7 cellular contexts compared by ENCODE assay signal in genomic region chr19:48965806-48966540, GRCh38. TPM values are rescaled to one million over a fixed set of nuclear protein-coding genes. Genes with fewer than 3 reads are reported as not detected.
DNase-seq lines count a peak whose midpoint lies in the region; ATAC-seq and TF ChIP-seq lines count a peak whose summit lies in the region.

No MANE protein-coding gene starts in this region.

- 9 to 14% methylated on average over 36 of the region's 36 CpGs for WGBS in lung, 2 donors

- ATAC-seq in HG03460 (IDR thresholded peaks at IDR 0.05; ENCODE audit: unreplicated experiment) (peak; percentile 26), lung (ENCODE audit: insufficient read depth, low FRiP score) (peak; percentile 51)
- ATAC-seq in activated CD8-positive, alpha-beta T cell treated with anti-CD3 and anti-CD28 coated beads, Interleukin-2, amount 10 ng/mL, durations not matched to agents 7 days and 5 days: peak; percentile 52

- peaks cover 4 to 19% of the 10 kb centered on the region in 2 donors for H3K36me3 ChIP-seq in lung (ENCODE audit: control insufficient read depth in 2 of 2, insufficient read depth in 2 of 2, low read length in 2 of 2)

- DNase-seq in NCI-H82 (lab: John Stamatoyannopoulos, UW) (peak; percentile 96), ecto neural progenitor cell (ENCODE audit: low spot score) (peak; percentile 91), lung (ENCODE audit: low spot score) (peak; percentile 91)
- peak; percentile 95 for DNase-seq in activated CD8-positive, alpha-beta T cell treated with anti-CD3 and anti-CD28 coated beads, Interleukin-2, amount 10 ng/mL, durations not matched to agents 7 days and 5 days
- peak; percentile 77 to 87 (median 80) for DNase-seq in stimulated activated CD4-positive, alpha-beta T cell treated with anti-CD3 and anti-CD28 coated beads, TNF-alpha, amount 100 ng/mL, for 4 hours (ENCODE audit: low read depth in 3 of 3)

- peak overlapping the region; percentile 88 for H3K4me3 ChIP-seq in lung

- peak overlapping the region; percentile 96 for H3K4me3 Mint-ChIP-seq in activated CD8-positive, alpha-beta T cell treated with anti-CD3 and anti-CD28 coated beads, Interleukin-2, amount 10 ng/mL, durations not matched to agents 7 days and 5 days

- H3K27ac ChIP-seq in lung (ENCODE audit: low read depth in 1 of 2, low read length in 1 of 2): peak overlapping the region; percentile 79 to 81

- POLR2A ChIA-PET in activated CD8-positive, alpha-beta T cell treated with anti-CD3 and anti-CD28 coated beads, Interleukin-2, amount 10 ng/mL, durations not matched to agents 7 days and 5 days (lab: Charles Lee): interaction anchor here (0.5 to 5.4 kb wide), 8 partner anchors 9 to 562 kb away, joined by 3 to 54 read pairs (median 4); partner anchors contain the start of genes BAX, NUCB1, PPP1R15A and RCN3

- no peaks in the 10 kb centered on the region for H3K27me3 Mint-ChIP-seq in activated CD8-positive, alpha-beta T cell treated with anti-CD3 and anti-CD28 coated beads, Interleukin-2, amount 10 ng/mL, durations not matched to agents 7 days and 5 days (ENCODE audit: low read depth)

- CTCF ChIA-PET in activated CD8-positive, alpha-beta T cell treated with anti-CD3 and anti-CD28 coated beads, Interleukin-2, amount 10 ng/mL, durations not matched to agents 7 days and 5 days (lab: Charles Lee): interaction anchor here (1.3 to 3.8 kb wide), 4 partner anchors 27 to 171 kb away, joined by 4 to 23 read pairs (median 6); partner anchors contain the start of genes DHDH, GYS1 and RUVBL2

- peaks cover 72% of the 10 kb centered on the region for H3K4me1 Mint-ChIP-seq in activated CD8-positive, alpha-beta T cell treated with anti-CD3 and anti-CD28 coated beads, Interleukin-2, amount 10 ng/mL, durations not matched to agents 7 days and 5 days (ENCODE audit: low read depth)

- peak; percentile 42 for TF ChIP-seq POLR2A in GM18526 (IDR thresholded peaks at IDR 0.05; ENCODE audit: extremely low read depth, insufficient read length)

- no peaks in the 10 kb centered on the region for H3K9me3 Mint-ChIP-seq in activated CD8-positive, alpha-beta T cell treated with anti-CD3 and anti-CD28 coated beads, Interleukin-2, amount 10 ng/mL, durations not matched to agents 7 days and 5 days (ENCODE audit: insufficient read depth)

- H3K4me1 ChIP-seq in lung (ENCODE audit: control insufficient read depth in 2 of 2, insufficient read depth in 2 of 2, low read length in 2 of 2): peaks cover 5% of the 10 kb centered on the region in 2 donors

- no peaks in the 10 kb centered on the region for H3K9me3 ChIP-seq in lung (ENCODE audit: control insufficient read depth in 2 of 2, insufficient read depth in 1 of 2, low read length in 1 of 2)

- peak overlapping the region; percentile 96 for H3K27ac Mint-ChIP-seq in activated CD8-positive, alpha-beta T cell treated with anti-CD3 and anti-CD28 coated beads, Interleukin-2, amount 10 ng/mL, durations not matched to agents 7 days and 5 days

- H3K27me3 ChIP-seq in lung (ENCODE audit: control insufficient read depth, insufficient read depth): no peaks in the 10 kb centered on the region

- peaks cover 58% of the 10 kb centered on the region for H3K36me3 Mint-ChIP-seq in activated CD8-positive, alpha-beta T cell treated with anti-CD3 and anti-CD28 coated beads, Interleukin-2, amount 10 ng/mL, durations not matched to agents 7 days and 5 days (ENCODE audit: low read depth)

- TF ChIP-seq CTCF in lung (IDR thresholded peaks at IDR 0.05; ENCODE audit: control extremely low read depth, extremely low read depth): no peak

RNA-seq across cellular contexts. Expression of gene FTL, which starts 0.9 kb away (rescaled TPM):
- total RNA-seq in activated CD8-positive, alpha-beta T cell treated with anti-CD3 and anti-CD28 coated beads, Interleukin-2, amount 10 ng/mL, durations not matched to agents 7 days and 5 days: 1,000 to 10,000 TPM in 1 of 2 experiments, 100 to 1,000 TPM in 1; 971 to 1,027 TPM
- 1,000 to 10,000 TPM; 2,880 to 6,540 TPM for total RNA-seq in lung
- over 10,000 TPM; 17,775 to 22,369 TPM for polyA plus RNA-seq in lung

RNA-seq across cellular contexts. Expression of gene BAX, which starts 11.3 kb away (rescaled TPM):
- total RNA-seq in activated CD8-positive, alpha-beta T cell treated with anti-CD3 and anti-CD28 coated beads, Interleukin-2, amount 10 ng/mL, durations not matched to agents 7 days and 5 days: 100 to 1,000 TPM; 336 to 350 TPM
- total RNA-seq in lung: 100 to 1,000 TPM in 1 of 2 donors, 10 to 100 TPM in 1; 25.9 to 109 TPM
- 100 to 1,000 TPM in 1 of 2 donors, 10 to 100 TPM in 1; 99.0 to 121 TPM for polyA plus RNA-seq in lung

RNA-seq across cellular contexts. Expression of gene GYS1, which starts 27.1 kb away (rescaled TPM):
- 10 to 100 TPM; 54.7 to 57.9 TPM for total RNA-seq in activated CD8-positive, alpha-beta T cell treated with anti-CD3 and anti-CD28 coated beads, Interleukin-2, amount 10 ng/mL, durations not matched to agents 7 days and 5 days
- 10 to 100 TPM; 34.1 to 49.7 TPM for total RNA-seq in lung
- polyA plus RNA-seq in lung: 10 to 100 TPM; 22.7 to 29.7 TPM

RNA-seq across cellular contexts. Expression of gene RUVBL2, which starts 27.7 kb away (rescaled TPM):
- 100 to 1,000 TPM; 105 to 106 TPM for total RNA-seq in activated CD8-positive, alpha-beta T cell treated with anti-CD3 and anti-CD28 coated beads, Interleukin-2, amount 10 ng/mL, durations not matched to agents 7 days and 5 days
- 100 to 1,000 TPM in 1 of 2 donors, 10 to 100 TPM in 1; 85.6 to 108 TPM for total RNA-seq in lung
- 100 to 1,000 TPM in 1 of 2 donors, 10 to 100 TPM in 1; 80.7 to 112 TPM for polyA plus RNA-seq in lung

RNA-seq across cellular contexts. Expression of gene DHDH, which starts 32.5 kb away (rescaled TPM):
- total RNA-seq in activated CD8-positive, alpha-beta T cell treated with anti-CD3 and anti-CD28 coated beads, Interleukin-2, amount 10 ng/mL, durations not matched to agents 7 days and 5 days: 1 to 10 TPM; 1.6 to 1.9 TPM
- total RNA-seq in lung: 1 to 10 TPM in 1 of 2 donors, under 1 TPM in 1; 0.51 to 2.8 TPM
- 1 to 10 TPM in 1 of 2 donors, under 1 TPM in 1; 1.00 to 6.0 TPM for polyA plus RNA-seq in lung

Comparison
In these comparisons a context has a peak if more than half of its experiments do, and no peak if none do; other contexts are left out.
1. Peak in every context shown above with its lines: DNase-seq, ATAC-seq, H3K4me3 ChIP-seq and H3K27ac ChIP-seq.